In genomic region chr1:6454856-6455751, GRCh38 we compare ENCODE assay signal across 9 cellular contexts. TPM values are rescaled to one million over a fixed set of nuclear protein-coding genes. Genes with fewer than 3 reads are reported as not detected.
DNase-seq lines count a peak whose midpoint lies in the region; ATAC-seq and TF ChIP-seq lines count a peak whose summit lies in the region.
"Had no signal": no experiment of that assay in that cellular context is flagged by ENCODE, and none has a peak within 500 bp of the region (broad histone marks: within the 10 kb centered on the region; RNA-seq: fewer than 3 reads in every experiment).

No MANE protein-coding gene starts in this region.

- peaks cover 3% of the 10 kb centered on the region for H3K4me1 ChIP-seq in skeletal muscle satellite cell (ENCODE audit: control insufficient read depth, insufficient read depth, low read length)
- no peaks in the 10 kb centered on the region for H3K4me1 ChIP-seq in OCI-LY7 (ENCODE audit: insufficient read depth, low read length, poor library complexity, severe bottlenecking)

- TF ChIP-seq CTCF in endothelial cell (IDR thresholded peaks at IDR 0.05; ENCODE audit: unreplicated experiment) (peak; percentile 49), OCI-LY7 (conservative IDR thresholded peaks at IDR 0.05; ENCODE audit: low read length) (no peak)

- H3K4me3 ChIP-seq in skeletal muscle satellite cell (ENCODE audit: low read length) (no peak overlapping the region), OCI-LY7 (ENCODE audit: low read depth, low read length, poor library complexity, severe bottlenecking) (no peak overlapping the region)

- H3K4me2 ChIP-seq in skeletal muscle satellite cell (ENCODE audit: low read length) (peak overlapping the region; percentile 31), OCI-LY7 (ENCODE audit: low read length) (no peak overlapping the region)

- POLR2A ChIA-PET in OCI-LY7 (lab: Charles Lee), result no interaction called here

- H3K9me2 ChIP-seq in OCI-LY7 (ENCODE audit: insufficient read depth, low read length), result no peaks in the 10 kb centered on the region

- no peaks in the 10 kb centered on the region for H4K20me1 ChIP-seq in OCI-LY7 (ENCODE audit: insufficient read depth, low read length)

- H3K9me3 ChIP-seq in skeletal muscle satellite cell (replicated peaks; ENCODE audit: low read length) (no peaks in the 10 kb centered on the region), OCI-LY7 (ENCODE audit: low read length) (no peaks in the 10 kb centered on the region)

- peaks cover 3% of the 10 kb centered on the region for H3K36me3 Mint-ChIP-seq in endothelial cell (ENCODE audit: low read depth, unreplicated experiment)

- H3K4me3 Mint-ChIP-seq in endothelial cell (ENCODE audit: unreplicated experiment), result no peak overlapping the region

- no peak overlapping the region for H3K27ac ChIP-seq in OCI-LY7 (ENCODE audit: low read depth, low read length, poor library complexity, severe bottlenecking)

- no peak for ATAC-seq in GM18858 (IDR thresholded peaks at IDR 0.05; ENCODE audit: unreplicated experiment)
- ATAC-seq in HG03196 (IDR thresholded peaks at IDR 0.05; ENCODE audit: unreplicated experiment), result no peak

- H2AFZ ChIP-seq in OCI-LY7 (ENCODE audit: low read length), result no peak overlapping the region

- H3K4me1 Mint-ChIP-seq in endothelial cell (ENCODE audit: unreplicated experiment), result no peaks in the 10 kb centered on the region

- H3K27ac Mint-ChIP-seq in endothelial cell (ENCODE audit: unreplicated experiment), result no peak overlapping the region

- H3K27me3 ChIP-seq in skeletal muscle satellite cell (ENCODE audit: control insufficient read depth, insufficient read depth, low read length), result peaks cover 70% of the 10 kb centered on the region

- H3K79me2 ChIP-seq in OCI-LY7 (ENCODE audit: insufficient read depth, low read depth, low read length), result no peaks in the 10 kb centered on the region

- peak; percentile 75 for DNase-seq in activated CD8-positive, alpha-beta memory T cell treated with anti-CD3 and anti-CD28 coated beads for 24 hours
- DNase-seq in activated CD8-positive, alpha-beta memory T cell treated with anti-CD3 and anti-CD28 coated beads, Interleukin-2, amount 50 U/mL, for 4 hours, result no peak
- peak; percentile 49 for DNase-seq in activated CD4-positive, alpha-beta T cell treated with anti-CD3 and anti-CD28 coated beads, Interleukin-2, amount 50 U/mL, for 1 hour
- DNase-seq in endothelial cell (ENCODE audit: low spot score), result peak; percentile 64
- no peak for DNase-seq in OCI-LY7 (ENCODE audit: low spot score)
- DNase-seq: NCI-H1092 had no signal

- BruUV-seq in OCI-LY7 (replicated peaks; lab: Mats Ljungman, UMichigan), result no TSS peak

- no peaks in the 10 kb centered on the region for H3K36me3 ChIP-seq in skeletal muscle satellite cell (ENCODE audit: insufficient read depth, low read length)
- no peaks in the 10 kb centered on the region for H3K36me3 ChIP-seq in OCI-LY7 (ENCODE audit: insufficient read depth, low read length)

- no peaks in the 10 kb centered on the region for H3K9me3 Mint-ChIP-seq in endothelial cell (ENCODE audit: unreplicated experiment)

- peaks cover 13% of the 10 kb centered on the region for H3K27me3 Mint-ChIP-seq in endothelial cell (ENCODE audit: unreplicated experiment)

- no peak overlapping the region for H3K9ac ChIP-seq in skeletal muscle satellite cell (ENCODE audit: low read depth, low read length)

- intact Hi-C loops in OCI-LY7 (cut with micrococcal nuclease; ENCODE audit: unreplicated experiment), result no loop called here

- CTCF ChIA-PET in OCI-LY7 (lab: Charles Lee; ENCODE audit: unreplicated experiment), result no interaction called here

RNA-seq across cellular contexts. Expression of gene TNFRSF25, which starts 10.9 kb away (rescaled TPM):
- total RNA-seq in endothelial cell (ENCODE audit: unreplicated experiment), result 104 TPM
- total RNA-seq in skeletal muscle satellite cell (2012; rRNA removed), result 1.3 TPM in 2 replicates
- total RNA-seq in OCI-LY7 (2014; rRNA removed; shearing (Covaris generic)), result 1.7 and 2.8 TPM in 2 replicates
- total RNA-seq in OCI-LY7 (2022), result 0.65 and 1.7 TPM in 2 replicates

RNA-seq across cellular contexts. Expression of gene ESPN, which starts 30.5 kb away (rescaled TPM):
- total RNA-seq in endothelial cell (ENCODE audit: unreplicated experiment) (0.36 TPM), OCI-LY7 (2022) (not detected in 2 replicates)
- under 0.01 TPM in 1 of 2 replicates, not detected in the other for total RNA-seq in skeletal muscle satellite cell (2012; rRNA removed)
- not detected in 2 replicates for total RNA-seq in OCI-LY7 (2014; rRNA removed; shearing (Covaris generic))

RNA-seq across cellular contexts. Expression of gene HES2, which starts 35.4 kb away (rescaled TPM):
- total RNA-seq in endothelial cell (ENCODE audit: unreplicated experiment) (0.10 TPM), OCI-LY7 (2022) (not detected in 2 replicates)
- under 0.01 TPM in 1 of 2 replicates, not detected in the other for total RNA-seq in skeletal muscle satellite cell (2012; rRNA removed)
- total RNA-seq in OCI-LY7 (2014; rRNA removed; shearing (Covaris generic)), result not detected in 2 replicates

RNA-seq across cellular contexts. Expression of gene PLEKHG5, which starts 36.4 kb away (rescaled TPM):
- 109 TPM for total RNA-seq in endothelial cell (ENCODE audit: unreplicated experiment)
- 6.3 and 12.7 TPM in 2 replicates for total RNA-seq in skeletal muscle satellite cell (2012; rRNA removed)
- 0.67 and 1.6 TPM in 2 replicates for total RNA-seq in OCI-LY7 (2014; rRNA removed; shearing (Covaris generic))
- total RNA-seq in OCI-LY7 (2022), result 1.7 and 2.4 TPM in 2 replicates

Comparison
In these comparisons a context has a peak if more than half of its experiments do, and no peak if none do; other contexts are left out.
1. DNase-seq: peak in activated CD8-positive, alpha-beta memory T cell treated with anti-CD3 and anti-CD28 coated beads for 24 hours (single experiment), activated CD4-positive, alpha-beta T cell treated with anti-CD3 and anti-CD28 coated beads, Interleukin-2, amount 50 U/mL, for 1 hour (single experiment) and endothelial cell (single experiment); none in activated CD8-positive, alpha-beta memory T cell treated with anti-CD3 and anti-CD28 coated beads, Interleukin-2, amount 50 U/mL, for 4 hours (single experiment) and OCI-LY7 (single experiment).
2. RNA of gene TNFRSF25, which starts 10.9 kb away (total RNA-seq): 104 TPM in endothelial cell (single experiment); 0.65 to 2.8 TPM in OCI-LY7; every median in the first group is over 10 times any median in the second.